ENCODE assay signal across 9 cellular contexts in the genomic region with DNA sequence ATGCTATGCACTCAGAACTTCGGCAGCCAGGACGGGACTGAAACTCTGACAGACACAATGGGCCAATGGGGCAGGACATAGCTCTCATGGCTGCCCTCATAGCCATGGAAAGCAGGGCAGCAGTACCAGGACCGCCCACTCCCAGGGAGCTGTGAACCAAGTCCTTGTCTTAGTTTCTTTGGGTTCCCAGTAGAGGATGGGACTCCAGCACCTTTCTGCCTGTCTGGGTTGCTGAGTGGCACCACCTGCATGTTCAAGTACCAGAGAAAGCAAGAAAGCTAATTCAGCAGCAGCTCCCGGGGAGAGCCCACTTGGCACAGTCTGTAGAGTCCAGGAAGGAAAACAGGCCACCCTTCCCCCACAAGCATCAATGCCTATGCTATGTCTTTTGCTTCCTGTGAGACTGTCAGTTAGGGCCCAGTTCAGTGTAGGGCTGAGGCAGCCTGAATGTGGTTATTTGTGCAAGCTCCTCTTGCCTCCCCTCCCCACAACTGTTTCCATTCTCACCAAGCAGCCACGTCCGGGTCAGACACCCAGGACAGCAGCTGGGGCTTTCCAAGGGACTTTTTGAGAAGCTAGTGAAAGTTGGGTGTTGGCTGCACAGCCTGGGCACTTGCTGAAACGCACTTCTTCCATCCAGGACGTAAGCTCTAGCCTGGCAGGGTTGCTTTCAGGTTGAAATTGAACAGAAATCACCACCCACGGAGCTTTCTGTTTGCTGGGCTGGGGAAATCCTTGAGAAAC. TPM values are rescaled to one million over a fixed set of nuclear protein-coding genes. Genes with fewer than 3 reads are reported as not detected.
DNase-seq lines count a peak whose midpoint lies in the region; ATAC-seq, FAIRE-seq and TF ChIP-seq lines count a peak whose summit lies in the region.
"Had no signal": no experiment of that assay in that cellular context is flagged by ENCODE, and none has a peak within 500 bp of the region (broad histone marks: within the 10 kb centered on the region; RNA-seq: fewer than 3 reads in every experiment).

No MANE protein-coding gene starts in this region.

- peaks cover 56% of the 10 kb centered on the region for H3K36me3 Mint-ChIP-seq in natural killer cell treated with Interleukin-12 subunit alpha and Interleukin-12 subunit beta and Interleukin-15 and Interleukin-18, amount 100 ng/mL, for 72 hours

- no TSS peak for BruUV-seq in PC-3 (replicated peaks; lab: Mats Ljungman, UMichigan)

- no peak overlapping the region for H3K27ac ChIP-seq in PC-3 (ENCODE audit: low read length)

- H3K4me3 Mint-ChIP-seq in natural killer cell treated with Interleukin-12 subunit alpha and Interleukin-12 subunit beta and Interleukin-15 and Interleukin-18, amount 100 ng/mL, for 72 hours, result peak overlapping the region; percentile 80

- H3K27me3 ChIP-seq in PC-3 (ENCODE audit: low read length), result no peaks in the 10 kb centered on the region
- no peaks in the 10 kb centered on the region for H3K27me3 ChIP-seq in MG63

- H4K20me1 ChIP-seq in PC-3 (ENCODE audit: low read length), result no peaks in the 10 kb centered on the region

- CTCF ChIA-PET in PC-3 (lab: Charles Lee), result interaction anchor here (0.9 to 1.2 kb wide), 2 partner anchors 73 kb away, joined by 3 to 4 read pairs; partner anchors contain the start of gene RNF43

- H2AFZ ChIP-seq in PC-3 (ENCODE audit: low read length), result no peak overlapping the region

- FAIRE-seq in GM18507 (lab: Jason Lieb, UNC), result peak; percentile 99

- no peak for TF ChIP-seq CTCF in PC-3 (conservative IDR thresholded peaks at IDR 0.05; ENCODE audit: low read depth, low read length)

- peaks cover 85 to 90% of the 10 kb centered on the region in 2 donors for H3K4me1 Mint-ChIP-seq in natural killer cell treated with Interleukin-12 subunit alpha and Interleukin-12 subunit beta and Interleukin-15 and Interleukin-18, amount 100 ng/mL, for 72 hours (ENCODE audit: low read depth in 2 of 2)

- H3K27ac Mint-ChIP-seq in natural killer cell treated with Interleukin-12 subunit alpha and Interleukin-12 subunit beta and Interleukin-15 and Interleukin-18, amount 100 ng/mL, for 72 hours, result peak overlapping the region; percentile 100

- no peaks in the 10 kb centered on the region for H3K27me3 Mint-ChIP-seq in natural killer cell treated with Interleukin-12 subunit alpha and Interleukin-12 subunit beta and Interleukin-15 and Interleukin-18, amount 100 ng/mL, for 72 hours

- H3K9me3 ChIP-seq in PC-3 (ENCODE audit: low read length) (no peaks in the 10 kb centered on the region), MG63 (no peaks in the 10 kb centered on the region)

- ATAC-seq in HG02852 (IDR thresholded peaks at IDR 0.05; ENCODE audit: unreplicated experiment) (peak; percentile 86), PC-3 (peak; percentile 23)
- peak; percentile 92 to 96 for ATAC-seq in natural killer cell treated with Interleukin-12 subunit alpha and Interleukin-12 subunit beta and Interleukin-15 and Interleukin-18, amount 100 ng/mL, for 72 hours

- no peaks in the 10 kb centered on the region for H3K9me3 Mint-ChIP-seq in natural killer cell treated with Interleukin-12 subunit alpha and Interleukin-12 subunit beta and Interleukin-15 and Interleukin-18, amount 100 ng/mL, for 72 hours

- intact Hi-C loops in PC-3 (cut with micrococcal nuclease), result no loop called here

- no peaks in the 10 kb centered on the region for H3F3A ChIP-seq in PC-3 (ENCODE audit: low read length, unreplicated experiment)

- H3K4me3 ChIP-seq in PC-3 (ENCODE audit: low read length) (no peak overlapping the region), MG63 (no peak overlapping the region)

- no peaks in the 10 kb centered on the region for H3K4me1 ChIP-seq in PC-3 (ENCODE audit: insufficient read depth, low read length)

- no peaks in the 10 kb centered on the region for H3K9me2 ChIP-seq in PC-3 (replicated peaks; ENCODE audit: low read length)

- POLR2A ChIA-PET in PC-3 (lab: Charles Lee; ENCODE audit: unreplicated experiment), result interaction anchor here (0.6 kb wide), 1 partner anchor 71 kb away, joined by 5 read pairs; no protein-coding TSS in a partner anchor

- no peak overlapping the region for H3K4me2 ChIP-seq in PC-3 (ENCODE audit: low read length)

- DNase-seq in GM18507 (ENCODE audit: extremely low spot score, insufficient read length, low read depth), result no peak
- no peak for DNase-seq in PC-3
- DNase-seq in activated effector memory CD4-positive, alpha-beta T cell treated with anti-CD3 and anti-CD28 coated beads, Interleukin-2, amount 50 U/mL, for 16 hours, result peak; percentile 95
- peak; percentile 97 for DNase-seq in natural killer cell treated with Interleukin-12 subunit alpha and Interleukin-12 subunit beta and Interleukin-15 and Interleukin-18, amount 100 ng/mL, for 72 hours (ENCODE audit: low spot score)
- DNase-seq in MG63, result no peak
- DNase-seq in NCI-H82 treated with DMSO at 0.1 percent for 48 hours (lab: John Stamatoyannopoulos, UW; ENCODE audit: unreplicated experiment), result no peak
- no peak for DNase-seq in NCI-H2171 treated with DMSO at 0.1 percent for 48 hours (lab: John Stamatoyannopoulos, UW)

- H3K36me3 ChIP-seq in PC-3 (ENCODE audit: low read depth, low read length) (peaks cover 52% of the 10 kb centered on the region), MG63 (peaks cover 52% of the 10 kb centered on the region)

- no peak overlapping the region for H3K9ac ChIP-seq in PC-3 (ENCODE audit: low read length)

- no peaks in the 10 kb centered on the region for H3K79me2 ChIP-seq in PC-3 (ENCODE audit: low read length)

RNA-seq across cellular contexts. Expression of gene SUPT4H1, which starts 7.8 kb away (rescaled TPM):
- total RNA-seq in PC-3 (2014; rRNA removed), result 100.0 and 116 TPM in 2 replicates
- 100 to 1,000 TPM in 1 of 2 donors, 10 to 100 TPM in 1; 84.0 to 143 TPM for total RNA-seq in natural killer cell treated with Interleukin-12 subunit alpha and Interleukin-12 subunit beta and Interleukin-15 and Interleukin-18, amount 100 ng/mL, for 72 hours
- 97.2 and 170 TPM in 2 replicates for total RNA-seq in MG63 (2014; rRNA removed; shearing (Covaris generic); ENCODE audit: low replicate concordance)

RNA-seq across cellular contexts. Expression of gene TSPOAP1, which starts 15.6 kb away (rescaled TPM):
- total RNA-seq in PC-3 (2014; rRNA removed), result 4.3 and 8.3 TPM in 2 replicates
- total RNA-seq in natural killer cell treated with Interleukin-12 subunit alpha and Interleukin-12 subunit beta and Interleukin-15 and Interleukin-18, amount 100 ng/mL, for 72 hours, result 10 to 100 TPM; 54.0 to 82.3 TPM
- total RNA-seq in MG63 (2014; rRNA removed; shearing (Covaris generic); ENCODE audit: low replicate concordance), result 7.0 and 31.1 TPM in 2 replicates
- total RNA-seq: SK-MEL-5 had no signal

Comparison
In these comparisons a context has a peak if more than half of its experiments do, and no peak if none do; other contexts are left out.
1. DNase-seq: peak in activated effector memory CD4-positive, alpha-beta T cell treated with anti-CD3 and anti-CD28 coated beads, Interleukin-2, amount 50 U/mL, for 16 hours (single experiment) and natural killer cell treated with Interleukin-12 subunit alpha and Interleukin-12 subunit beta and Interleukin-15 and Interleukin-18, amount 100 ng/mL, for 72 hours (single experiment); none in GM18507 (single experiment), PC-3 (single experiment), MG63 (single experiment), NCI-H82 treated with DMSO at 0.1 percent for 48 hours (single experiment) and NCI-H2171 treated with DMSO at 0.1 percent for 48 hours (single experiment).
2. ATAC-seq: peak in every context shown above with its lines; median percentile 94 in natural killer cell treated with Interleukin-12 subunit alpha and Interleukin-12 subunit beta and Interleukin-15 and Interleukin-18, amount 100 ng/mL, for 72 hours; 86 in HG02852; 23 in PC-3.